In genomic region chr22:38955250-38955775, GRCh38 we compare ENCODE assay signal across 1 cellular context.
TF ChIP-seq lines count a peak whose summit lies in the region.

No MANE protein-coding gene starts in this region.

TF ChIP-seq in GM12891, 5 proteins besides CTCF, POLR2A, EP300 and RAD21:
- TF ChIP-seq PAX5 (IDR thresholded peaks at IDR 0.05; ENCODE audit: insufficient read depth, low read length, severe bottlenecking): no peak
- TF ChIP-seq TAF1 (IDR thresholded peaks at IDR 0.05; ENCODE audit: low read depth, low read length): no peak
- TF ChIP-seq POU2F2 (IDR thresholded peaks at IDR 0.05; ENCODE audit: low read depth, low read length): no peak
- no peak for TF ChIP-seq POLR2AphosphoS5 (IDR thresholded peaks at IDR 0.05; ENCODE audit: low read depth, low read length)
- no peak for TF ChIP-seq SPI1 (IDR thresholded peaks at IDR 0.05; ENCODE audit: low read depth, low read length)
